21 cellular contexts compared by ENCODE assay signal in the genomic region with DNA sequence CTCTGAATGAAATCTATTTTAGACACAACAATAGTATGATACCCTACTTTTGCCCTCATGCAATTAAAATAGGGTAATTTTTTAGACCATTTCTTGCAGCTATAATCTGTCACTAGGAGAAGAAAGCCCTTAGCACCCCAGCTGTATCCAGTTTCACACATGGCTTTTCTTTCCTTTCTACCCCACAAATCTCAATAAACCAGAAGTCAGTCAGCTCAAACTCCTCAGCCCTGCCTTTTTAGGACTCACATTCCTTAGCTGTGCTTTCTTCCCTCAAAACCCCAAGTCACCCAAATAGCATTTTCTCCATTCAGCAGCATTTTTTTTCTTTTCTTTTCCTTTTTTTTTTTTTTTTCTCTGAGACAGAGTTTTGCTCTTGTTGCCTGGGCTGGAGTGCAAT.
DNase-seq lines count a peak whose midpoint lies in the region; ATAC-seq, FAIRE-seq and TF ChIP-seq lines count a peak whose summit lies in the region.
"Had no signal": no experiment of that assay in that cellular context is flagged by ENCODE, and none has a peak within 500 bp of the region (broad histone marks: within the 10 kb centered on the region; RNA-seq: fewer than 3 reads in every experiment).

No MANE protein-coding gene starts in this region.

- no peaks in the 10 kb centered on the region for H3K36me3 Mint-ChIP-seq in neural crest cell (ENCODE audit: low read depth)
- H3K36me3 Mint-ChIP-seq: CD4-positive, CD25-positive, alpha-beta regulatory T cell; CD8-positive, alpha-beta memory T cell had no signal

- H3K4me1 Mint-ChIP-seq in neural crest cell: peaks cover 70% of the 10 kb centered on the region
- H3K4me1 Mint-ChIP-seq: CD4-positive, CD25-positive, alpha-beta regulatory T cell; CD8-positive, alpha-beta memory T cell had no signal

- no peak for TF ChIP-seq POLR2A in esophagus muscularis mucosa (IDR thresholded peaks at IDR 0.05; ENCODE audit: low read depth)

- ATAC-seq in GM18861 (IDR thresholded peaks at IDR 0.05; ENCODE audit: unreplicated experiment): no peak

- no peak overlapping the region for H3K27ac ChIP-seq in esophagus muscularis mucosa (replicated peaks in 1 of 4)
- H3K27ac ChIP-seq in small intestine (ENCODE audit: low read depth in 1 of 2, low read length in 1 of 2): no peak overlapping the region
- H3K27ac ChIP-seq: GM23248, HL-60 had no signal

- no peak for TF ChIP-seq EP300 in esophagus muscularis mucosa (IDR thresholded peaks at IDR 0.05)

- FAIRE-seq in small intestine (lab: Jason Lieb, UNC): no peak
- FAIRE-seq: G401.6, GM12891 had no signal

- no peaks in the 10 kb centered on the region for H3K27me3 Mint-ChIP-seq in neural crest cell (ENCODE audit: low read depth)

- H3K4me3 Mint-ChIP-seq in neural crest cell: no peak overlapping the region
- H3K4me3 Mint-ChIP-seq: CD4-positive, CD25-positive, alpha-beta regulatory T cell; CD8-positive, alpha-beta memory T cell had no signal

- H3K4me3 ChIP-seq in esophagus muscularis mucosa (no peak overlapping the region), small intestine (ENCODE audit: low read depth in 1 of 2, low read length in 2 of 2) (no peak overlapping the region)
- H3K4me3 ChIP-seq: GM23248, HAP-1 had no signal

- TF ChIP-seq CTCF in esophagus muscularis mucosa (IDR thresholded peaks at IDR 0.05) (no peak), neural crest cell (conservative IDR thresholded peaks at IDR 0.05) (no peak)

- H3K27ac Mint-ChIP-seq in neural crest cell (ENCODE audit: unreplicated experiment): peak overlapping the region; percentile 79
- H3K27ac Mint-ChIP-seq: CD4-positive, CD25-positive, alpha-beta regulatory T cell; CD8-positive, alpha-beta memory T cell had no signal

- no peaks in the 10 kb centered on the region for H3K9me3 Mint-ChIP-seq in neural crest cell
- H3K9me3 Mint-ChIP-seq: CD8-positive, alpha-beta memory T cell had no signal

- H3K4me1 ChIP-seq in esophagus muscularis mucosa (peaks cover 0 to 7% (median 3%) of the 10 kb centered on the region in 4 donors), small intestine (ENCODE audit: control insufficient read depth in 2 of 2, insufficient read depth in 1 of 2, low read depth in 1 of 2, low read length in 1 of 2) (no peaks in the 10 kb centered on the region)
- H3K4me1 ChIP-seq: HAP-1 had no signal

- no peaks in the 10 kb centered on the region for H3K9me3 ChIP-seq in esophagus muscularis mucosa
- no peaks in the 10 kb centered on the region for H3K9me3 ChIP-seq in small intestine (ENCODE audit: control insufficient read depth, low read depth)
- H3K9me3 ChIP-seq: BE2C, HAP-1 had no signal

- intact Hi-C loops in esophagus muscularis mucosa (cut with DNase I): no loop called here

- H3K36me3 ChIP-seq in esophagus muscularis mucosa (no peaks in the 10 kb centered on the region), small intestine (ENCODE audit: control insufficient read depth in 2 of 2, insufficient read depth in 2 of 2, low read length in 2 of 2) (no peaks in the 10 kb centered on the region)
- H3K36me3 ChIP-seq: BE2C, HAP-1 had no signal

- DNase-seq in RPMI7951 (ENCODE audit: low read depth) (peak; percentile 52), esophagus muscularis mucosa (ENCODE audit: extremely low spot score) (peak; percentile 45), neural crest cell (ENCODE audit: low read depth, low spot score) (no peak), small intestine (no peak), NCI-H510A treated with DMSO at 0.1 percent for 48 hours (lab: John Stamatoyannopoulos, UW) (no peak), NCI-H2227 treated with DMSO at 0.1 percent for 48 hours (lab: John Stamatoyannopoulos, UW) (no peak)
- DNase-seq: ACHN; BE2C; C1 segment of cervical spinal cord; CD4-positive, CD25-positive, alpha-beta regulatory T cell; CD8-positive, alpha-beta memory T cell; COR-L47; DMS 273 treated with DMSO at 0.1 percent for 48 hours; DMS53; DND-41; GM23248 had no signal

- H3K27me3 ChIP-seq in esophagus muscularis mucosa (peaks cover 0 to 6% (median 0%) of the 10 kb centered on the region in 4 donors), small intestine (ENCODE audit: control insufficient read depth in 2 of 2, insufficient read depth in 2 of 2, low read length in 2 of 2) (no peaks in the 10 kb centered on the region)
- H3K27me3 ChIP-seq: BE2C had no signal

Comparison
In these comparisons a context has a peak if more than half of its experiments do, and no peak if none do; other contexts are left out.
1. DNase-seq: peak in RPMI7951 (single experiment) and esophagus muscularis mucosa (single experiment); none in neural crest cell (single experiment), small intestine (single experiment), NCI-H510A treated with DMSO at 0.1 percent for 48 hours (single experiment) and NCI-H2227 treated with DMSO at 0.1 percent for 48 hours (single experiment).